ENCODE assay signal across 25 cellular contexts in genomic region chr7:5432691-5433090, GRCh38. TPM values are rescaled to one million over a fixed set of nuclear protein-coding genes. Genes with fewer than 3 reads are reported as not detected.
A peak's percentile ranks its signal among the peaks of the same experiment; 100 is the strongest.
DNase-seq lines count a peak whose midpoint lies in the region; ATAC-seq, FAIRE-seq and TF ChIP-seq lines count a peak whose summit lies in the region.
"Had no signal": no experiment of that assay in that cellular context is flagged by ENCODE, and none has a peak within 500 bp of the region (broad histone marks: within the 10 kb centered on the region; RNA-seq: fewer than 3 reads in every experiment).

No MANE protein-coding gene starts in this region.

- H3K9me3 ChIP-seq in HepG2 (ENCODE audit: low read length) (peaks cover 13% of the 10 kb centered on the region; the same call in 1 of the 2 replicates), right lobe of liver (no peaks in the 10 kb centered on the region), astrocyte (ENCODE audit: insufficient read depth, low read depth, low read length) (peaks cover 5% of the 10 kb centered on the region), neural cell (ENCODE audit: low read length) (peaks cover 5% of the 10 kb centered on the region), GM23248 (ENCODE audit: low read depth) (no peaks in the 10 kb centered on the region), H9 (ENCODE audit: control insufficient read depth, low read depth, low read length) (no peaks in the 10 kb centered on the region)
- H3K9me3 ChIP-seq: BE2C had no signal

- H3K9me2 ChIP-seq in neural cell (ENCODE audit: insufficient read depth, low read length) (no peaks in the 10 kb centered on the region), GM23248 (ENCODE audit: insufficient read depth) (no peaks in the 10 kb centered on the region)

- in situ Hi-C loops in HepG2 (cut with HindIII; ENCODE audit: extremely low pct_ligation_motif_present, low pct_unique_long_range_greater_than_20kb) (no loop called here), GM23248 (cut with MboI) (no loop called here)

- H3K4me3 ChIP-seq in HepG2 (replicated peaks in 1 of 3; ENCODE audit: insufficient read depth in 1 of 3, low read depth in 2 of 3, low read length in 3 of 3) = no peak overlapping the region
- no peak overlapping the region for H3K4me3 ChIP-seq in right lobe of liver
- H3K4me3 ChIP-seq in astrocyte (ENCODE audit: insufficient read depth, low read depth, low read length) = no peak overlapping the region
- H3K4me3 ChIP-seq in neural cell (ENCODE audit: low read length) = no peak overlapping the region
- H3K4me3 ChIP-seq in GM23248 = no peak overlapping the region
- H3K4me3 ChIP-seq: BLaER1 had no signal

- no peak for ATAC-seq in HepG2
- ATAC-seq in right lobe of liver = no peak
- no peak for ATAC-seq in GM21576 (IDR thresholded peaks at IDR 0.05; ENCODE audit: unreplicated experiment)

- no peak overlapping the region for H3K14ac ChIP-seq in H9 (ENCODE audit: insufficient read depth, low read length)

- DNase-seq in HepG2 (ENCODE audit: low spot score) (no peak), right lobe of liver (no peak), astrocyte (ENCODE audit: low read depth) (no peak), urothelium cell line (ENCODE audit: low spot score) (no peak), GM23248 (no peak), H9 (no peak)
- DNase-seq: ACHN; BE2C; C1 segment of cervical spinal cord; CD4-positive, CD25-positive, alpha-beta regulatory T cell; CD8-positive, alpha-beta memory T cell; COR-L47; DMS 273 treated with DMSO at 0.1 percent for 48 hours; DMS79 treated with DMSO at 0.1 percent for 48 hours; GF-D8 had no signal

- peaks cover 2% of the 10 kb centered on the region for H3K9me3 Mint-ChIP-seq in astrocyte (ENCODE audit: unreplicated experiment)
- H3K9me3 Mint-ChIP-seq in H9 = peaks cover 10 to 16% of the 10 kb centered on the region in 2 experiments

- no TSS peak for BruUV-seq in HepG2 (replicated peaks; lab: Mats Ljungman, UMichigan)

- no peak overlapping the region for H3K4me2 ChIP-seq in HepG2 (ENCODE audit: low read depth, low read length)
- no peak overlapping the region for H3K4me2 ChIP-seq in astrocyte (ENCODE audit: low read length)
- no peak overlapping the region for H3K4me2 ChIP-seq in neural cell (ENCODE audit: low read length)
- no peak overlapping the region for H3K4me2 ChIP-seq in GM23248 (ENCODE audit: unreplicated experiment)
- no peak overlapping the region for H3K4me2 ChIP-seq in H9 (ENCODE audit: insufficient read depth, insufficient read length, low read length)
- H3K4me2 ChIP-seq: BLaER1 had no signal

- no peak for TF ChIP-seq RAD21 in HepG2 (CRISPR knock-in tag; IDR thresholded peaks at IDR 0.05)
- TF ChIP-seq RAD21 in neural cell (conservative IDR thresholded peaks at IDR 0.05) = no peak

- H3K36me3 ChIP-seq in HepG2 (replicated peaks in 1 of 2; ENCODE audit: control insufficient read depth in 1 of 2, insufficient read depth in 2 of 2, low read length in 2 of 2) = peaks cover 0 to 4% of the 10 kb centered on the region in 2 experiments; a peak in 1 of 5 replicates
- no peaks in the 10 kb centered on the region for H3K36me3 ChIP-seq in right lobe of liver
- no peaks in the 10 kb centered on the region for H3K36me3 ChIP-seq in astrocyte (ENCODE audit: insufficient read depth, low read length)
- H3K36me3 ChIP-seq in neural cell (ENCODE audit: insufficient read depth, low read length) = peaks cover 5% of the 10 kb centered on the region
- H3K36me3 ChIP-seq in GM23248 (ENCODE audit: low read depth) = 0 out of 2 replicates have a peak, but pooled peaks cover 6% of the 10 kb centered on the region
- H3K36me3 ChIP-seq: BE2C, BLaER1 had no signal

- no peak overlapping the region for H2BK12ac ChIP-seq in H9 (ENCODE audit: insufficient read length, low read depth, low read length)

- no peak overlapping the region for H2BK5ac ChIP-seq in H9 (ENCODE audit: insufficient read length, low read length)

- no peak overlapping the region for H3K56ac ChIP-seq in H9 (ENCODE audit: insufficient read length, low read depth, low read length)

- H3K79me2 ChIP-seq in HepG2 (ENCODE audit: insufficient read depth, low read length) = peaks cover 33% of the 10 kb centered on the region
- H3K79me2 ChIP-seq in astrocyte (ENCODE audit: insufficient read depth, low read length) = peaks cover 50% of the 10 kb centered on the region
- H3K79me2 ChIP-seq in neural cell (replicated peaks; ENCODE audit: insufficient read depth, low read length) = peaks cover 81% of the 10 kb centered on the region
- peaks cover 96% of the 10 kb centered on the region for H3K79me2 ChIP-seq in GM23248 (ENCODE audit: insufficient read depth)
- H3K79me2 ChIP-seq in H9 (ENCODE audit: insufficient read depth, low read length) = no peaks in the 10 kb centered on the region

- H3K4ac ChIP-seq in H9 (ENCODE audit: low read depth, low read length) = no peak overlapping the region

- TF ChIP-seq POLR2A in HepG2 (IDR thresholded peaks at IDR 0.05; ENCODE audit: insufficient read depth in 1 of 2, low read depth in 2 of 2, low read length in 2 of 2) (no peak), right lobe of liver (IDR thresholded peaks at IDR 0.05) (no peak)

- H3K36me3 Mint-ChIP-seq in astrocyte (ENCODE audit: low read depth, unreplicated experiment) = peaks cover 25% of the 10 kb centered on the region
- H3K36me3 Mint-ChIP-seq in H9 (ENCODE audit: insufficient read depth in 1 of 3, low read depth in 3 of 3) = peaks cover 5 to 13% (median 10%) of the 10 kb centered on the region in 3 experiments; a peak in 6 of 7 replicates

- H2BK15ac ChIP-seq in H9 (ENCODE audit: low read depth, low read length) = no peak overlapping the region

- no peak overlapping the region for H3T11ph ChIP-seq in H9 (ENCODE audit: low read length)

- no peak overlapping the region for H3K27ac ChIP-seq in HepG2 (ENCODE audit: extremely low read length, insufficient read depth, low read length)
- no peak overlapping the region for H3K27ac ChIP-seq in right lobe of liver
- H3K27ac ChIP-seq in astrocyte (ENCODE audit: low read depth, low read length) = no peak overlapping the region
- H3K27ac ChIP-seq in neural cell (ENCODE audit: low read length) = peak overlapping the region; percentile 100
- no peak overlapping the region for H3K27ac ChIP-seq in GM23248
- H3K27ac ChIP-seq in H9 (ENCODE audit: insufficient read length, low read depth, low read length) = no peak overlapping the region
- H3K27ac ChIP-seq: 22Rv1, BLaER1 had no signal

- H3K23ac ChIP-seq in H9 (ENCODE audit: insufficient read length, low read depth, low read length) = no peak overlapping the region

- H3K23me2 ChIP-seq in H9 (ENCODE audit: insufficient read length, low read depth, low read length, poor library complexity, severe bottlenecking) = peaks cover 18% of the 10 kb centered on the region

- FAIRE-seq in HepG2 (lab: Jason Lieb, UNC) (no peak), astrocyte (lab: Jason Lieb, UNC) (no peak), urothelium cell line (lab: Jason Lieb, UNC) (peak; percentile 63)
- FAIRE-seq: A204.1, G401.6, GM12891, GM19239 had no signal

- H3K4me1 Mint-ChIP-seq in astrocyte (ENCODE audit: low read depth, unreplicated experiment) (peaks cover 10% of the 10 kb centered on the region), H9 (peaks cover 15 to 20% of the 10 kb centered on the region in 2 experiments)

- POLR2A ChIA-PET in HepG2 (lab: Yijun Ruan, JAX) = interaction anchor here (0.5 to 1.1 kb wide), 2 partner anchors 21 to 22 kb away, joined by 4 to 5 read pairs; no protein-coding TSS in a partner anchor

- H4K91ac ChIP-seq in H9 (ENCODE audit: insufficient read length, low read depth, low read length) = no peak overlapping the region

- H3K4me3 Mint-ChIP-seq in astrocyte (ENCODE audit: unreplicated experiment) (peak overlapping the region; percentile 20), H9 (no peak overlapping the region; a peak in 1 of 5 replicates)
- H3K4me3 Mint-ChIP-seq: CD14-positive monocyte; CD4-positive, alpha-beta memory T cell; CD4-positive, CD25-positive, alpha-beta regulatory T cell; CD8-positive, alpha-beta memory T cell had no signal

- H2AK5ac ChIP-seq in H9 (ENCODE audit: insufficient read length, low read length) = no peak overlapping the region

- H3K4me1 ChIP-seq in HepG2 (ENCODE audit: insufficient read depth, low read length) (peaks cover 35% of the 10 kb centered on the region), right lobe of liver (peaks cover 0 to 9% (median 2%) of the 10 kb centered on the region in 4 donors), astrocyte (ENCODE audit: insufficient read depth, low read length) (peaks cover 25% of the 10 kb centered on the region), GM23248 (ENCODE audit: insufficient read depth) (0 out of 2 replicates have a peak, but pooled peaks cover 4% of the 10 kb centered on the region), H9 (ENCODE audit: insufficient read depth, low read length) (no peaks in the 10 kb centered on the region)
- H3K4me1 ChIP-seq: BE2C had no signal

- no peak overlapping the region for H3K9ac ChIP-seq in HepG2 (ENCODE audit: insufficient read depth, low read depth, low read length)
- no peak overlapping the region for H3K9ac ChIP-seq in astrocyte (ENCODE audit: low read length)
- H3K9ac ChIP-seq in neural cell (ENCODE audit: low read length) = no peak overlapping the region
- no peak overlapping the region for H3K9ac ChIP-seq in GM23248
- H3K9ac ChIP-seq in H9 (ENCODE audit: extremely low read depth, insufficient read length, low read length) = no peak overlapping the region
- H3K9ac ChIP-seq: BLaER1 had no signal

- intact Hi-C loops in HepG2 (cut with micrococcal nuclease; ENCODE audit: unreplicated experiment) (no loop called here), right lobe of liver (cut with DNase I) (no loop called here)

- H2AFZ ChIP-seq in HepG2 (ENCODE audit: low read length) (no peak overlapping the region), astrocyte (ENCODE audit: low read depth, low read length) (no peak overlapping the region), neural cell (ENCODE audit: low read depth, low read length) (no peak overlapping the region), GM23248 (no peak overlapping the region), H9 (ENCODE audit: low read length) (no peak overlapping the region)

- 94% methylated on average over 3 of the region's 3 CpGs for WGBS in HepG2 (ENCODE audit: low lambda C conversion rate)
- WGBS in right lobe of liver (ENCODE audit: insufficient coverage, low coverage, low lambda C conversion rate, missing lambda C conversion rate) = 80% methylated on average over 2 of the region's 3 CpGs
- 90 to 94% methylated on average over 3 of the region's 3 CpGs for WGBS in GM23248 (ENCODE audit: low coverage in 1 of 2, low lambda C conversion rate in 2 of 2, missing lambda C conversion rate in 2 of 2), 2 experiments
- no CpG with 5 or more reads among the region's 3 CpGs for WGBS in H9 (ENCODE audit: extremely low coverage, insufficient read length, low lambda C conversion rate)

- H4K20me1 ChIP-seq in HepG2 (ENCODE audit: insufficient read depth, low read length) = peaks cover 16% of the 10 kb centered on the region; the same call in 1 of the 2 replicates
- peaks cover 61% of the 10 kb centered on the region for H4K20me1 ChIP-seq in astrocyte (ENCODE audit: insufficient read depth, low read length)
- no peaks in the 10 kb centered on the region for H4K20me1 ChIP-seq in neural cell (ENCODE audit: insufficient read depth)
- no peaks in the 10 kb centered on the region for H4K20me1 ChIP-seq in GM23248 (ENCODE audit: insufficient read depth)
- no peaks in the 10 kb centered on the region for H4K20me1 ChIP-seq in H9 (ENCODE audit: control insufficient read depth, insufficient read depth, insufficient read length)

- H4K8ac ChIP-seq in H9 (replicated peaks; ENCODE audit: insufficient read length, low read depth, low read length) = no peak overlapping the region

- no peaks in the 10 kb centered on the region; a peak in 1 of 5 replicates for H3K27me3 ChIP-seq in HepG2 (ENCODE audit: control insufficient read depth in 1 of 2, insufficient read depth in 2 of 2, low read length in 2 of 2)
- H3K27me3 ChIP-seq in right lobe of liver = no peaks in the 10 kb centered on the region
- no peaks in the 10 kb centered on the region for H3K27me3 ChIP-seq in astrocyte (ENCODE audit: insufficient read depth, low read length)
- H3K27me3 ChIP-seq in neural cell (ENCODE audit: insufficient read depth, low read depth, low read length) = no peaks in the 10 kb centered on the region
- no peaks in the 10 kb centered on the region for H3K27me3 ChIP-seq in GM23248 (replicated peaks; ENCODE audit: insufficient read depth)
- H3K27me3 ChIP-seq in H9 (ENCODE audit: insufficient read depth, low read length) = peaks cover 22% of the 10 kb centered on the region; the same call in 1 of the 2 replicates
- H3K27me3 ChIP-seq: BE2C had no signal

- H3F3A ChIP-seq in neural cell (ENCODE audit: insufficient read depth, low read length, poor library complexity, severe bottlenecking) (no peaks in the 10 kb centered on the region), GM23248 (ENCODE audit: insufficient read depth) (0 out of 2 replicates have a peak, but pooled peaks cover 4% of the 10 kb centered on the region)

- no peak overlapping the region for H2BK120ac ChIP-seq in H9 (ENCODE audit: low read depth, low read length, poor library complexity, severe bottlenecking)

- TF ChIP-seq CTCF in HepG2 (CRISPR knock-in tag; IDR thresholded peaks at IDR 0.05) (no peak), right lobe of liver (IDR thresholded peaks at IDR 0.05) (no peak), astrocyte (IDR thresholded peaks at IDR 0.05; ENCODE audit: insufficient read depth, low read depth, low read length) (no peak), neural cell (IDR thresholded peaks at IDR 0.05; ENCODE audit: poor library complexity, severe bottlenecking) (no peak), H9 (conservative IDR thresholded peaks at IDR 0.05) (no peak)

- H3K18ac ChIP-seq in H9 (ENCODE audit: insufficient read length, low read depth, low read length) = no peak overlapping the region

- H2BK20ac ChIP-seq in H9 (ENCODE audit: low read depth, low read length, poor library complexity, severe bottlenecking) = no peak overlapping the region

- TF ChIP-seq EP300 in HepG2 (IDR thresholded peaks at IDR 0.05; ENCODE audit: low read depth in 2 of 2, low read length in 2 of 2) = no peak
- no peak for TF ChIP-seq EP300 in HepG2 (CRISPR knock-in tag; IDR thresholded peaks at IDR 0.05; ENCODE audit: borderline replicate concordance)
- no peak for TF ChIP-seq EP300 in neural cell (conservative IDR thresholded peaks at IDR 0.05; ENCODE audit: poor library complexity, severe bottlenecking)

- H3K27me3 Mint-ChIP-seq in astrocyte (ENCODE audit: low read depth, unreplicated experiment) = no peaks in the 10 kb centered on the region
- peaks cover 79% of the 10 kb centered on the region for H3K27me3 Mint-ChIP-seq in H9 (ENCODE audit: low read depth)

- H3K27ac Mint-ChIP-seq in astrocyte (ENCODE audit: unreplicated experiment) (no peak overlapping the region), H9 (no peak overlapping the region)
- H3K27ac Mint-ChIP-seq: CD14-positive monocyte; CD4-positive, alpha-beta memory T cell; CD4-positive, CD25-positive, alpha-beta regulatory T cell had no signal

- H3K79me1 ChIP-seq in H9 (ENCODE audit: insufficient read depth, low read depth, low read length, poor library complexity, severe bottlenecking) = no peaks in the 10 kb centered on the region

- no peak overlapping the region for H4K5ac ChIP-seq in H9 (ENCODE audit: insufficient read length, low read depth, low read length)

- CTCF ChIA-PET in HepG2 (lab: Yijun Ruan, JAX; ENCODE audit: low intra/inter-chr PET ratio, low total read pairs) = no interaction called here

RNA-seq across cellular contexts. Expression of gene TNRC18, which starts 9.1 kb away (rescaled TPM):
- total RNA-seq in HepG2 (2016; rRNA removed; fragmentation: Illumina TruSeq; extraction: Trizol) (12.8 and 17.4 TPM in 2 replicates), right lobe of liver (10 to 100 TPM; 27.0 to 36.9 (median 30.5) TPM), astrocyte (77.8 and 84.3 TPM in 2 replicates), H9 (2021) (21.2 and 21.6 TPM in 2 replicates)
- total RNA-seq in HepG2 (2016; cell fraction: cytosol; rRNA removed; fragmentation: Illumina TruSeq; extraction: Trizol; ENCODE audit: low read depth) = 4.9 and 7.1 TPM in 2 replicates
- total RNA-seq in HepG2 (2016; cell fraction: insoluble cytoplasmic fraction; rRNA removed; fragmentation: Illumina TruSeq; extraction: Trizol) = 12.8 and 21.5 TPM in 2 replicates
- 4.9 and 5.6 TPM in 2 replicates for total RNA-seq in HepG2 (2016; cell fraction: membrane; rRNA removed; fragmentation: Illumina TruSeq; extraction: Trizol)
- 28.3 and 34.0 TPM in 2 replicates for total RNA-seq in HepG2 (2016; cell fraction: nucleus; rRNA removed; fragmentation: Illumina TruSeq; extraction: Trizol)
- polyA plus RNA-seq in HepG2 (2011; rRNA removed) (10.9 and 11.7 TPM in 2 replicates), neural cell (23.6 and 28.6 TPM in 2 replicates), GM23248 (2016; fragmentation: Nextera tagmentation; extraction: Ambion mirVana) (3.7 and 4.8 TPM in 2 replicates)
- 8.6 and 11.8 TPM in 2 replicates for polyA plus RNA-seq in HepG2 (2011; cell fraction: cytosol; rRNA removed)
- polyA plus RNA-seq in HepG2 (2011; cell fraction: nucleus; rRNA removed) = 65.7 and 102 TPM in 2 replicates
- 40.6 and 53.7 TPM in 2 replicates for polyA plus RNA-seq in HepG2 (2012)
- 0.71 and 1.3 TPM in 2 replicates for polyA plus RNA-seq in HepG2 (2016; cell fraction: cytosol; fragmentation: Illumina TruSeq; extraction: Trizol; ENCODE audit: low read depth)
- 16.6 and 19.8 TPM in 2 replicates for polyA plus RNA-seq in HepG2 (2016; cell fraction: insoluble cytoplasmic fraction; fragmentation: Illumina TruSeq; extraction: Trizol; ENCODE audit: low read depth)
- 0.82 and 1.2 TPM in 2 replicates for polyA plus RNA-seq in HepG2 (2016; cell fraction: membrane; fragmentation: Illumina TruSeq; extraction: Trizol; ENCODE audit: low read depth)
- 58.8 and 59.2 TPM in 2 replicates for polyA plus RNA-seq in HepG2 (2016; cell fraction: nucleus; fragmentation: Illumina TruSeq; extraction: Trizol; ENCODE audit: insufficient read depth, low read depth)
- polyA minus RNA-seq in HepG2 (2011; rRNA and poly(A)+ RNA removed; ENCODE audit: low replicate concordance) = 11.2 and 51.4 TPM in 2 replicates
- polyA minus RNA-seq in HepG2 (2011; cell fraction: cytosol; rRNA and poly(A)+ RNA removed) = 44.7 and 49.3 TPM in 2 replicates
- polyA minus RNA-seq in HepG2 (2011; cell fraction: nucleus; rRNA and poly(A)+ RNA removed) = 49.2 and 54.8 TPM in 2 replicates
- 109 and 158 TPM in 2 replicates for polyA minus RNA-seq in neural cell
- total RNA-seq in GM23248 (2014; rRNA removed; shearing (Covaris generic)) = 47.4 and 51.8 TPM in 2 replicates
